In genomic region chr22:36506637-36507517, GRCh38 we compare ENCODE assay signal across 8 cellular contexts. TPM values are rescaled to one million over a fixed set of nuclear protein-coding genes. Genes with fewer than 3 reads are reported as not detected.
DNase-seq lines count a peak whose midpoint lies in the region; ATAC-seq and TF ChIP-seq lines count a peak whose summit lies in the region.

Gene FOXRED2, minus strand, starts transcription at chr22:36507040. Its CDS starts 618 bp downstream, at chr22:36506422.

- H3K27ac Mint-ChIP-seq in activated B cell treated with CpG ODN at 0.5 μM for 24 hours: peak within 1 kb of the TSS; percentile 63

- TF ChIP-seq CTCF in activated B cell treated with CpG ODN at 0.5 μM for 24 hours (IDR thresholded peaks at IDR 0.05) (no peak), cardiac fibroblast (IDR thresholded peaks at IDR 0.05; ENCODE audit: low read depth, low read length) (no peak)

- ATAC-seq in HG03139 (IDR thresholded peaks at IDR 0.05; ENCODE audit: unreplicated experiment) (peak; percentile 66), activated B cell treated with CpG ODN at 0.5 μM for 24 hours (ENCODE audit: low read depth) (peak; percentile 96)

- intact Hi-C loops in activated B cell treated with CpG ODN at 0.5 μM for 24 hours (cut with micrococcal nuclease): loop anchor here (1.0 kb wide), 2 partner anchors 22 to 26 kb away; partner anchors contain the start of genes EIF3D and TXN2

- POLR2A ChIA-PET in activated B cell treated with CpG ODN at 0.5 μM for 24 hours (lab: Charles Lee): interaction anchor here (0.5 to 2.3 kb wide), 16 partner anchors 10 to 513 kb away, joined by 3 to 21 read pairs (median 4); partner anchors contain the start of genes APOL2, EIF3D, MPST and TST

- CTCF ChIA-PET in activated B cell treated with CpG ODN at 0.5 μM for 24 hours (lab: Charles Lee): interaction anchor here (0.7 to 1.7 kb wide), 4 partner anchors 13 to 205 kb away, joined by 3 to 6 read pairs (median 4); partner anchors contain the start of gene TXN2

- H3K27me3 Mint-ChIP-seq in activated B cell treated with CpG ODN at 0.5 μM for 24 hours: no peaks in the 10 kb centered on the region

- H3K4me1 Mint-ChIP-seq in activated B cell treated with CpG ODN at 0.5 μM for 24 hours: peaks cover 17% of the 10 kb centered on the region

- H3K36me3 Mint-ChIP-seq in activated B cell treated with CpG ODN at 0.5 μM for 24 hours (ENCODE audit: low read depth): peaks cover 20% of the 10 kb centered on the region

- H3K4me3 Mint-ChIP-seq in activated B cell treated with CpG ODN at 0.5 μM for 24 hours: peak within 1 kb of the TSS; percentile 76

- no peaks in the 10 kb centered on the region for H3K9me3 Mint-ChIP-seq in activated B cell treated with CpG ODN at 0.5 μM for 24 hours

- H3K4me3 ChIP-seq in cardiac fibroblast (replicated peaks in 1 of 2; ENCODE audit: low read depth in 2 of 2, low read length in 2 of 2): peak within 1 kb of the TSS; percentile 42 to 59

- peak; percentile 53 to 79 for DNase-seq in NCI-H187 (lab: John Stamatoyannopoulos, UW)
- DNase-seq in NCI-H187 treated with DMSO at 0.1 percent for 48 hours (lab: John Stamatoyannopoulos, UW): no peak
- DNase-seq in NCI-H2227 treated with DMSO at 0.1 percent for 48 hours (lab: John Stamatoyannopoulos, UW): peak; percentile 71
- peak; percentile 91 for DNase-seq in activated B cell treated with CpG ODN at 0.5 μM for 24 hours
- DNase-seq in cardiac fibroblast (ENCODE audit: low read depth in 2 of 2): peak; percentile 75 to 87
- DNase-seq in iris pigment epithelial cell (ENCODE audit: low read depth): peak; percentile 78
- peak; percentile 89 for DNase-seq in stimulated activated CD4-positive, alpha-beta T cell treated with anti-CD3 and anti-CD28 coated beads, Interleukin-12 subunit alpha, Interleukin-12 subunit beta, amount 100 ng/mL, for 4 hours

RNA-seq across cellular contexts. Expression of gene FOXRED2, which starts in this region (rescaled TPM):
- 3.9 and 6.5 TPM in 2 replicates for total RNA-seq in activated B cell treated with CpG ODN at 0.5 μM for 24 hours
